In the genomic region with DNA sequence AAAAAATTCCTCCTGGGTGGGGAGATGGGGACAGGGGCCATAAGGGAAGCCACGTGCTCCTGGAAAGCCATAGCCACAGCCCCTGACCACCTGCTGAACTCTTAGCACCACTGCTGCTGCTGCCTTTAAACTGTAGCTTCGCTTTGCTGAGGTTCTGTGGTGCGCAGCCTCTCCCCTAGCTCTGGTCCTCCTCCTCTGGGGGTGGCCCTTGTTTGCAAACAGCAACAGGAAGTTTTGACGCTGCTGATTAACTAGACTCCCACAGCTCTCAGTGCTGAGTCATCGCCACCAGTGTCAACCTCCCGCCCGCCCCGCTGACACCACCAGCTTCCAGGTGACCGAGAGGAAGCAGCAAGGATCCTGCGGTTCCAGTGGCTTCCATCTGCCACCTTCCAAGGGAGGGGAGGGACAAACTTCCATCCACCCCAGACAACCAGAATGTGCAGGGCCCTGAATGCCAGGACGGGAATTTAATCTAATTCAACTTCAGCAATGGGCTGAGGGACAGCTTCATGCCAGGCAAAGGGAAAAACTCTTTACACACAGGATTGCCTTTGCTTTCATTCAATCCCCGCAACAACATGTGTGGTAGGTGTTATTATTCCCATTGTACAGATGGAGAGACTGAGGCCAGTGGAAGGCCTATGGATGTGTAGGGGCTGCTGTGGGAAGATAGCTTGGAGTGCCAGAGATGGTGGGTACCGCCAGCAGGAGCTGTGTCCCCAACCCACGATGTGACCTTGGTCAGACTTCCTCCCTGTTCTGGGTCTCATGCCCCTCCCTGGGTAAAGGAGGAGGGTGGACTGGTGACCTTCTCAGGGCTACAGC, we compare ENCODE assay signal across 2 cellular contexts.
TF ChIP-seq lines count a peak whose summit lies in the region.

No MANE protein-coding gene starts in this region.

TF ChIP-seq in K562, 482 proteins besides CTCF, POLR2A, EP300 and RAD21 (continued from another document and continues in another):
- TF ChIP-seq ZNF77 (CRISPR knock-in tag; IDR thresholded peaks at IDR 0.05): no peak
- TF ChIP-seq, protein P1, sequence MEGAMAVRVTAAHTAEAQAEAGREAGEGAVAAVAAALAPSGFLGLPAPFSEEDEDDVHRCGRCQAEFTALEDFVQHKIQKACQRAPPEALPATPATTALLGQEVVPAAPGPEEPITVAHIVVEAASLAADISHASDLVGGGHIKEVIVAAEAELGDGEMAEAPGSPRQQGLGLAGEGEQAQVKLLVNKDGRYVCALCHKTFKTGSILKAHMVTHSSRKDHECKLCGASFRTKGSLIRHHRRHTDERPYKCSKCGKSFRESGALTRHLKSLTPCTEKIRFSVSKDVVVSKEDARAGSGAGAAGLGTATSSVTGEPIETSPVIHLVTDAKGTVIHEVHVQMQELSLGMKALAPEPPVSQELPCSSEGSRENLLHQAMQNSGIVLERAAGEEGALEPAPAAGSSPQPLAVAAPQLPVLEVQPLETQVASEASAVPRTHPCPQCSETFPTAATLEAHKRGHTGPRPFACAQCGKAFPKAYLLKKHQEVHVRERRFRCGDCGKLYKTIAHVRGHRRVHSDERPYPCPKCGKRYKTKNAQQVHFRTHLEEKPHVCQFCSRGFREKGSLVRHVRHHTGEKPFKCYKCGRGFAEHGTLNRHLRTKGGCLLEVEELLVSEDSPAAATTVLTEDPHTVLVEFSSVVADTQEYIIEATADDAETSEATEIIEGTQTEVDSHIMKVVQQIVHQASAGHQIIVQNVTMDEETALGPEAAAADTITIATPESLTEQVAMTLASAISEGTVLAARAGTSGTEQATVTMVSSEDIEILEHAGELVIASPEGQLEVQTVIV (CRISPR knock-in tag; IDR thresholded peaks at IDR 0.05; ENCODE audit: borderline replicate concordance): no peak
- TF ChIP-seq, protein P2, sequence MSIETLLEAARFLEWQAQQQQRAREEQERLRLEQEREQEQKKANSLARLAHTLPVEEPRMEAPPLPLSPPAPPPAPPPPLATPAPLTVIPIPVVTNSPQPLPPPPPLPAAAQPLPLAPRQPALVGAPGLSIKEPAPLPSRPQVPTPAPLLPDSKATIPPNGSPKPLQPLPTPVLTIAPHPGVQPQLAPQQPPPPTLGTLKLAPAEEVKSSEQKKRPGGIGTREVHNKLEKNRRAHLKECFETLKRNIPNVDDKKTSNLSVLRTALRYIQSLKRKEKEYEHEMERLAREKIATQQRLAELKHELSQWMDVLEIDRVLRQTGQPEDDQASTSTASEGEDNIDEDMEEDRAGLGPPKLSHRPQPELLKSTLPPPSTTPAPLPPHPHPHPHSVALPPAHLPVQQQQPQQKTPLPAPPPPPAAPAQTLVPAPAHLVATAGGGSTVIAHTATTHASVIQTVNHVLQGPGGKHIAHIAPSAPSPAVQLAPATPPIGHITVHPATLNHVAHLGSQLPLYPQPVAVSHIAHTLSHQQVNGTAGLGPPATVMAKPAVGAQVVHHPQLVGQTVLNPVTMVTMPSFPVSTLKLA (conservative IDR thresholded peaks at IDR 0.05): peak; percentile 60 to 81; a peak in 3 of 4 replicates
- TF ChIP-seq SMARCA4 (IDR thresholded peaks at IDR 0.05): peak; percentile 92
- no peak for TF ChIP-seq MCM2 (IDR thresholded peaks at IDR 0.05; ENCODE audit: low read depth)
- no peak for TF ChIP-seq ZNF347 (CRISPR knock-in tag; IDR thresholded peaks at IDR 0.05; ENCODE audit: low read depth)
- TF ChIP-seq KLF6 (CRISPR knock-in tag; IDR thresholded peaks at IDR 0.05; ENCODE audit: borderline replicate concordance): no peak
- TF ChIP-seq ZNF551 (CRISPR knock-in tag; IDR thresholded peaks at IDR 0.05): no peak
- peak; percentile 88 for TF ChIP-seq FOXJ2 (tag; IDR thresholded peaks at IDR 0.05)
- TF ChIP-seq ZNF76 (CRISPR knock-in tag; IDR thresholded peaks at IDR 0.05; ENCODE audit: borderline replicate concordance): no peak
- TF ChIP-seq TBL1XR1 (IDR thresholded peaks at IDR 0.05; ENCODE audit: low read length in 2 of 2): peak in 1 of 2 experiments; percentile 86; a peak in 3 of 4 replicates
- TF ChIP-seq BRF1 (IDR thresholded peaks at IDR 0.05; ENCODE audit: borderline replicate concordance, extremely low read depth, insufficient read length): no peak
- TF ChIP-seq JUND (IDR thresholded peaks at IDR 0.05; ENCODE audit: borderline replicate concordance, low read depth, low read length): peak; percentile 98
- peak; percentile 95; the same call in 2 of the 3 replicates for TF ChIP-seq JUND (tag; IDR thresholded peaks at IDR 0.05; ENCODE audit: borderline replicate concordance, low read depth, low read length)
- no peak for TF ChIP-seq NCOA2 (IDR thresholded peaks at IDR 0.05; ENCODE audit: partially characterized antibody in 2 of 2)
- TF ChIP-seq TEAD4 (IDR thresholded peaks at IDR 0.05; ENCODE audit: low read length): peak; percentile 58; the same call in 1 of the 2 replicates
- TF ChIP-seq TEAD4 (CRISPR knock-in tag; IDR thresholded peaks at IDR 0.05; ENCODE audit: borderline replicate concordance): no peak
- TF ChIP-seq MAFK (IDR thresholded peaks at IDR 0.05; ENCODE audit: low read length): peak; percentile 96
- TF ChIP-seq, protein P3, sequence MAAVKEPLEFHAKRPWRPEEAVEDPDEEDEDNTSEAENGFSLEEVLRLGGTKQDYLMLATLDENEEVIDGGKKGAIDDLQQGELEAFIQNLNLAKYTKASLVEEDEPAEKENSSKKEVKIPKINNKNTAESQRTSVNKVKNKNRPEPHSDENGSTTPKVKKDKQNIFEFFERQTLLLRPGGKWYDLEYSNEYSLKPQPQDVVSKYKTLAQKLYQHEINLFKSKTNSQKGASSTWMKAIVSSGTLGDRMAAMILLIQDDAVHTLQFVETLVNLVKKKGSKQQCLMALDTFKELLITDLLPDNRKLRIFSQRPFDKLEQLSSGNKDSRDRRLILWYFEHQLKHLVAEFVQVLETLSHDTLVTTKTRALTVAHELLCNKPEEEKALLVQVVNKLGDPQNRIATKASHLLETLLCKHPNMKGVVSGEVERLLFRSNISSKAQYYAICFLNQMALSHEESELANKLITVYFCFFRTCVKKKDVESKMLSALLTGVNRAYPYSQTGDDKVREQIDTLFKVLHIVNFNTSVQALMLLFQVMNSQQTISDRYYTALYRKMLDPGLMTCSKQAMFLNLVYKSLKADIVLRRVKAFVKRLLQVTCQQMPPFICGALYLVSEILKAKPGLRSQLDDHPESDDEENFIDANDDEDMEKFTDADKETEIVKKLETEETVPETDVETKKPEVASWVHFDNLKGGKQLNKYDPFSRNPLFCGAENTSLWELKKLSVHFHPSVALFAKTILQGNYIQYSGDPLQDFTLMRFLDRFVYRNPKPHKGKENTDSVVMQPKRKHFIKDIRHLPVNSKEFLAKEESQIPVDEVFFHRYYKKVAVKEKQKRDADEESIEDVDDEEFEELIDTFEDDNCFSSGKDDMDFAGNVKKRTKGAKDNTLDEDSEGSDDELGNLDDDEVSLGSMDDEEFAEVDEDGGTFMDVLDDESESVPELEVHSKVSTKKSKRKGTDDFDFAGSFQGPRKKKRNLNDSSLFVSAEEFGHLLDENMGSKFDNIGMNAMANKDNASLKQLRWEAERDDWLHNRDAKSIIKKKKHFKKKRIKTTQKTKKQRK (IDR thresholded peaks at IDR 0.05; ENCODE audit: borderline replicate concordance, low read depth, low read length): no peak

TF ChIP-seq in liver, 16 proteins besides CTCF, POLR2A, EP300 and RAD21 (continued from another document):
- TF ChIP-seq, protein P4, sequence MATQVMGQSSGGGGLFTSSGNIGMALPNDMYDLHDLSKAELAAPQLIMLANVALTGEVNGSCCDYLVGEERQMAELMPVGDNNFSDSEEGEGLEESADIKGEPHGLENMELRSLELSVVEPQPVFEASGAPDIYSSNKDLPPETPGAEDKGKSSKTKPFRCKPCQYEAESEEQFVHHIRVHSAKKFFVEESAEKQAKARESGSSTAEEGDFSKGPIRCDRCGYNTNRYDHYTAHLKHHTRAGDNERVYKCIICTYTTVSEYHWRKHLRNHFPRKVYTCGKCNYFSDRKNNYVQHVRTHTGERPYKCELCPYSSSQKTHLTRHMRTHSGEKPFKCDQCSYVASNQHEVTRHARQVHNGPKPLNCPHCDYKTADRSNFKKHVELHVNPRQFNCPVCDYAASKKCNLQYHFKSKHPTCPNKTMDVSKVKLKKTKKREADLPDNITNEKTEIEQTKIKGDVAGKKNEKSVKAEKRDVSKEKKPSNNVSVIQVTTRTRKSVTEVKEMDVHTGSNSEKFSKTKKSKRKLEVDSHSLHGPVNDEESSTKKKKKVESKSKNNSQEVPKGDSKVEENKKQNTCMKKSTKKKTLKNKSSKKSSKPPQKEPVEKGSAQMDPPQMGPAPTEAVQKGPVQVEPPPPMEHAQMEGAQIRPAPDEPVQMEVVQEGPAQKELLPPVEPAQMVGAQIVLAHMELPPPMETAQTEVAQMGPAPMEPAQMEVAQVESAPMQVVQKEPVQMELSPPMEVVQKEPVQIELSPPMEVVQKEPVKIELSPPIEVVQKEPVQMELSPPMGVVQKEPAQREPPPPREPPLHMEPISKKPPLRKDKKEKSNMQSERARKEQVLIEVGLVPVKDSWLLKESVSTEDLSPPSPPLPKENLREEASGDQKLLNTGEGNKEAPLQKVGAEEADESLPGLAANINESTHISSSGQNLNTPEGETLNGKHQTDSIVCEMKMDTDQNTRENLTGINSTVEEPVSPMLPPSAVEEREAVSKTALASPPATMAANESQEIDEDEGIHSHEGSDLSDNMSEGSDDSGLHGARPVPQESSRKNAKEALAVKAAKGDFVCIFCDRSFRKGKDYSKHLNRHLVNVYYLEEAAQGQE (IDR thresholded peaks at IDR 0.05): peak; percentile 93
- TF ChIP-seq, protein P5, sequence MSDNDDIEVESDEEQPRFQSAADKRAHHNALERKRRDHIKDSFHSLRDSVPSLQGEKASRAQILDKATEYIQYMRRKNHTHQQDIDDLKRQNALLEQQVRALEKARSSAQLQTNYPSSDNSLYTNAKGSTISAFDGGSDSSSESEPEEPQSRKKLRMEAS (IDR thresholded peaks at IDR 0.05): peak; percentile 86
- TF ChIP-seq JUND (IDR thresholded peaks at IDR 0.05) (peak; percentile 95 to 98), NR2F2 (IDR thresholded peaks at IDR 0.05) (no peak), FOXA1 (IDR thresholded peaks at IDR 0.05) (peak; percentile 59), FOXA2 (IDR thresholded peaks at IDR 0.05) (peak; percentile 52), EGR1 (IDR thresholded peaks at IDR 0.05; ENCODE audit: low read depth in 2 of 2) (peak in 1 of 2 donors; percentile 64), HNF4G (IDR thresholded peaks at IDR 0.05) (no peak), SP1 (IDR thresholded peaks at IDR 0.05) (peak; percentile 85), RXRA (IDR thresholded peaks at IDR 0.05) (peak; percentile 48 to 86), YY1 (IDR thresholded peaks at IDR 0.05) (peak; percentile 82)
- TF ChIP-seq, protein P6, sequence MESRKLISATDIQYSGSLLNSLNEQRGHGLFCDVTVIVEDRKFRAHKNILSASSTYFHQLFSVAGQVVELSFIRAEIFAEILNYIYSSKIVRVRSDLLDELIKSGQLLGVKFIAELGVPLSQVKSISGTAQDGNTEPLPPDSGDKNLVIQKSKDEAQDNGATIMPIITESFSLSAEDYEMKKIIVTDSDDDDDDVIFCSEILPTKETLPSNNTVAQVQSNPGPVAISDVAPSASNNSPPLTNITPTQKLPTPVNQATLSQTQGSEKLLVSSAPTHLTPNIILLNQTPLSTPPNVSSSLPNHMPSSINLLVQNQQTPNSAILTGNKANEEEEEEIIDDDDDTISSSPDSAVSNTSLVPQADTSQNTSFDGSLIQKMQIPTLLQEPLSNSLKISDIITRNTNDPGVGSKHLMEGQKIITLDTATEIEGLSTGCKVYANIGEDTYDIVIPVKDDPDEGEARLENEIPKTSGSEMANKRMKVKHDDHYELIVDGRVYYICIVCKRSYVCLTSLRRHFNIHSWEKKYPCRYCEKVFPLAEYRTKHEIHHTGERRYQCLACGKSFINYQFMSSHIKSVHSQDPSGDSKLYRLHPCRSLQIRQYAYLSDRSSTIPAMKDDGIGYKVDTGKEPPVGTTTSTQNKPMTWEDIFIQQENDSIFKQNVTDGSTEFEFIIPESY (IDR thresholded peaks at IDR 0.05): no peak
- TF ChIP-seq, protein P7, sequence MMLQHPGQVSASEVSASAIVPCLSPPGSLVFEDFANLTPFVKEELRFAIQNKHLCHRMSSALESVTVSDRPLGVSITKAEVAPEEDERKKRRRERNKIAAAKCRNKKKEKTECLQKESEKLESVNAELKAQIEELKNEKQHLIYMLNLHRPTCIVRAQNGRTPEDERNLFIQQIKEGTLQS (IDR thresholded peaks at IDR 0.05): peak; percentile 87
